ENCODE assay signal across 12 cellular contexts in genomic region chr19:35738021-35738886, GRCh38. TPM values are rescaled to one million over a fixed set of nuclear protein-coding genes. Genes with fewer than 3 reads are reported as not detected.
A peak's percentile ranks its signal among the peaks of the same experiment; 100 is the strongest.
DNase-seq lines count a peak whose midpoint lies in the region; ATAC-seq, FAIRE-seq and TF ChIP-seq lines count a peak whose summit lies in the region.
"Had no signal": no experiment of that assay in that cellular context is flagged by ENCODE, and none has a peak within 500 bp of the region (broad histone marks: within the 10 kb centered on the region; RNA-seq: fewer than 3 reads in every experiment).

No MANE protein-coding gene starts in this region.

- TF ChIP-seq CTCF in D721Med (IDR thresholded peaks at IDR 0.05; ENCODE audit: insufficient read depth, missing control alignments) (no peak), activated B cell treated with CpG ODN at 0.5 μM for 24 hours (IDR thresholded peaks at IDR 0.05) (no peak), nephron (IDR thresholded peaks at IDR 0.05; ENCODE audit: unreplicated experiment in 3 of 3) (no peak)

- H3K27me3 Mint-ChIP-seq in activated B cell treated with CpG ODN at 0.5 μM for 24 hours (no peaks in the 10 kb centered on the region), nephron (ENCODE audit: low read depth) (peaks cover 7% of the 10 kb centered on the region)

- DNase-seq in D721Med (ENCODE audit: insufficient read length, low spot score) = peak; percentile 11
- no peak for DNase-seq in activated B cell treated with CpG ODN at 0.5 μM for 24 hours
- no peak for DNase-seq in GM19238 (ENCODE audit: insufficient read length, low spot score)
- DNase-seq in frontal cortex (ENCODE audit: low spot score in 2 of 2) = no peak
- DNase-seq: activated CD8-positive, alpha-beta memory T cell treated with anti-CD3 and anti-CD28 coated beads for 24 hours; cortex of kidney; GF-D8; HCEC 1CT; NCI-H187; occipital lobe had no signal

- H3K36me3 Mint-ChIP-seq in activated B cell treated with CpG ODN at 0.5 μM for 24 hours (ENCODE audit: low read depth) (peaks cover 74% of the 10 kb centered on the region), nephron (ENCODE audit: low read depth) (peaks cover 30% of the 10 kb centered on the region)

- intact Hi-C loops in activated B cell treated with CpG ODN at 0.5 μM for 24 hours (cut with micrococcal nuclease) = no loop called here

- POLR2A ChIA-PET in activated B cell treated with CpG ODN at 0.5 μM for 24 hours (lab: Charles Lee) = interaction anchor here (0.5 to 1.7 kb wide), 4 partner anchors 19 to 67 kb away, joined by 3 to 12 read pairs (median 4); no protein-coding TSS in a partner anchor

- H3K27ac Mint-ChIP-seq in activated B cell treated with CpG ODN at 0.5 μM for 24 hours (peak overlapping the region; percentile 31), nephron (no peak overlapping the region)

- no peaks in the 10 kb centered on the region for H3K9me3 Mint-ChIP-seq in activated B cell treated with CpG ODN at 0.5 μM for 24 hours
- H3K9me3 Mint-ChIP-seq in nephron = no peaks in the 10 kb centered on the region

- peaks cover 56% of the 10 kb centered on the region for H3K4me1 Mint-ChIP-seq in activated B cell treated with CpG ODN at 0.5 μM for 24 hours
- H3K4me1 Mint-ChIP-seq in nephron = peaks cover 10% of the 10 kb centered on the region

- FAIRE-seq in D721Med (lab: Jason Lieb, UNC) (no peak), frontal cortex (lab: Jason Lieb, UNC) (no peak)

- H3K4me3 Mint-ChIP-seq in activated B cell treated with CpG ODN at 0.5 μM for 24 hours (no peak overlapping the region), nephron (peak overlapping the region; percentile 23 to 76 (median 67))

- CTCF ChIA-PET in activated B cell treated with CpG ODN at 0.5 μM for 24 hours (lab: Charles Lee) = interaction anchor here (1.0 to 1.5 kb wide), 2 partner anchors 10 to 20 kb away, joined by 3 to 5 read pairs; partner anchors contain the start of genes KMT2B and LIN37

- no peak for ATAC-seq in activated B cell treated with CpG ODN at 0.5 μM for 24 hours (ENCODE audit: low read depth)
- ATAC-seq in HG03521 (IDR thresholded peaks at IDR 0.05; ENCODE audit: unreplicated experiment) = no peak

RNA-seq across cellular contexts. Expression of gene IGFLR1, which starts 4.0 kb away (rescaled TPM):
- 130 and 133 TPM in 2 replicates for total RNA-seq in activated B cell treated with CpG ODN at 0.5 μM for 24 hours
- 2.9 TPM for total RNA-seq in frontal cortex

RNA-seq across cellular contexts. Expression of gene U2AF1L4, which starts 7.0 kb away (rescaled TPM):
- total RNA-seq in activated B cell treated with CpG ODN at 0.5 μM for 24 hours (41.0 and 46.1 TPM in 2 replicates), frontal cortex (9.4 TPM)

RNA-seq across cellular contexts. Expression of gene PSENEN, which starts 7.2 kb away (rescaled TPM):
- 45.0 and 45.6 TPM in 2 replicates for total RNA-seq in activated B cell treated with CpG ODN at 0.5 μM for 24 hours
- total RNA-seq in frontal cortex = 5.7 TPM

RNA-seq across cellular contexts. Expression of gene LIN37, which starts 10.1 kb away (rescaled TPM):
- total RNA-seq in activated B cell treated with CpG ODN at 0.5 μM for 24 hours = 12.2 and 14.3 TPM in 2 replicates
- total RNA-seq in frontal cortex = 9.0 TPM

RNA-seq across cellular contexts. Expression of gene HSPB6, which starts 18.6 kb away (rescaled TPM):
- not detected in 2 replicates for total RNA-seq in activated B cell treated with CpG ODN at 0.5 μM for 24 hours
- under 0.01 TPM for total RNA-seq in frontal cortex

Comparison
In these comparisons a context has a peak if more than half of its experiments do, and no peak if none do; other contexts are left out.
1. RNA of gene IGFLR1, which starts 4.0 kb away (total RNA-seq): 130 to 133 TPM in activated B cell treated with CpG ODN at 0.5 μM for 24 hours; 2.9 TPM in frontal cortex (single experiment); every median in the first group is over 10 times any median in the second.